Comparison of ENCODE assay signal across 8 cellular contexts in genomic region chr10:112140110-112140755, GRCh38. TPM values are rescaled to one million over a fixed set of nuclear protein-coding genes. Genes with fewer than 3 reads are reported as not detected.
DNase-seq lines count a peak whose midpoint lies in the region; ATAC-seq, FAIRE-seq and TF ChIP-seq lines count a peak whose summit lies in the region.

No MANE protein-coding gene starts in this region.

- POLR2A ChIA-PET in GM12878 (lab: Charles Lee) = no interaction called here

- RAD21 ChIA-PET in GM12878 (lab: Charles Lee; ENCODE audit: unreplicated experiment) = interaction anchor here (1.7 to 2.2 kb wide), 2 partner anchors 332 to 384 kb away, joined by 4 to 5 read pairs; no protein-coding TSS in a partner anchor

- FAIRE-seq in GM12878 (lab: Jason Lieb, UNC) = peak; percentile 92

- intact Hi-C loops in GM12878 (cut with micrococcal nuclease; ENCODE audit: unreplicated experiment) = no loop called here

- H3K27ac ChIP-seq in 22Rv1 = no peak overlapping the region
- H3K27ac ChIP-seq in GM12878 (ENCODE audit: control insufficient read depth, insufficient read depth) = no peak overlapping the region

- TF ChIP-seq EP300 in GM12878 (IDR thresholded peaks at IDR 0.05; ENCODE audit: borderline replicate concordance in 1 of 2, control insufficient read depth in 1 of 2, low read depth in 2 of 2, low read length in 2 of 2) = no peak

- ATAC-seq in HG02798 (IDR thresholded peaks at IDR 0.05; ENCODE audit: poor library complexity, unreplicated experiment) (peak; percentile 98), GM12878 (peak; percentile 99)

- H3K9ac ChIP-seq in GM12878 (ENCODE audit: control insufficient read depth, insufficient read depth, low read length) = no peak overlapping the region

- CTCF ChIA-PET in GM12878 (lab: Yijun Ruan, JAX) = interaction anchor here (0.7 to 5.1 kb wide), 11 partner anchors 9 to 541 kb away, joined by 3 to 37 read pairs (median 4); partner anchors contain the start of gene GPAM

- in situ Hi-C loops in GM13976 (cut with MboI; ENCODE audit: low sequenced_read_pairs, unreplicated experiment) (loop anchor here (25.0 kb wide), 1 partner anchor 172 kb away; no protein-coding TSS in a partner anchor), GM12878 (cut with MboI) (loop anchor here (25.0 kb wide), 2 partner anchors 1528 to 1828 kb away; partner anchors contain the start of gene SMNDC1)

- no peaks in the 10 kb centered on the region for H4K20me1 ChIP-seq in GM12878 (ENCODE audit: control insufficient read depth, insufficient read depth)

- no peaks in the 10 kb centered on the region for H3K27me3 ChIP-seq in GM12878 (replicated peaks in 1 of 2; ENCODE audit: control insufficient read depth in 2 of 2, insufficient read depth in 2 of 2, low read length in 1 of 2)

- TF ChIP-seq RAD21 in GM12878 (IDR thresholded peaks at IDR 0.05; ENCODE audit: insufficient read depth, low read depth, low read length) = peak; percentile 68

- SMC1A ChIA-PET in GM12878 (lab: Charles Lee; ENCODE audit: uncharacterized antibody, unreplicated experiment) = no interaction called here

- H3K79me2 ChIP-seq in GM12878 (ENCODE audit: control insufficient read depth, insufficient read depth, low read length) = no peaks in the 10 kb centered on the region

- BruUV-seq in GM12878 (replicated peaks; lab: Mats Ljungman, UMichigan) = no TSS peak

- peak; percentile 93 for TF ChIP-seq CTCF in 22Rv1 (IDR thresholded peaks at IDR 0.05)
- peak; percentile 88 for TF ChIP-seq CTCF in GM13976 (IDR thresholded peaks at IDR 0.05; ENCODE audit: borderline replicate concordance, control extremely low read depth, extremely low read depth, insufficient read depth, missing control alignments)
- peak; percentile 92 to 97 (median 96); a peak in 5 of 6 replicates for TF ChIP-seq CTCF in GM12878 (IDR thresholded peaks at IDR 0.05 in 2 of 3, conservative IDR thresholded peaks at IDR 0.05 in 1 of 3; ENCODE audit: control insufficient read depth in 2 of 3, extremely low read depth in 1 of 3, insufficient read depth in 1 of 3, low read depth in 3 of 3, low read length in 3 of 3)

- no peaks in the 10 kb centered on the region for H3K4me1 ChIP-seq in GM12878 (ENCODE audit: control insufficient read depth, insufficient read depth, low read length)

- no peaks in the 10 kb centered on the region for H3K36me3 ChIP-seq in GM12878 (ENCODE audit: control insufficient read depth in 2 of 2, insufficient read depth in 2 of 2, low read length in 1 of 2)

- no peak overlapping the region for H2AFZ ChIP-seq in GM12878 (ENCODE audit: control insufficient read depth, low read depth, low read length)

- H3K4me2 ChIP-seq in GM12878 (ENCODE audit: control insufficient read depth, insufficient read depth) = no peak overlapping the region

- DNase-seq in GM13976 (ENCODE audit: low spot score) (peak; percentile 79), NCI-H1105 (lab: John Stamatoyannopoulos, UW) (peak; percentile 56), T-helper 9 cell (peak; percentile 46), GM12878 (ENCODE audit: low read depth, low spot score) (peak; percentile 8), iPS-NIHi7 (ENCODE audit: extremely low spot score) (peak; percentile 94)
- DNase-seq in stimulated activated CD4-positive, alpha-beta T cell treated with anti-CD3 and anti-CD28 coated beads, Interleukin-1b, Interleukin-23, amount 100 ng/mL, for 24 hours (ENCODE audit: low read depth in 4 of 4, low spot score in 1 of 4) = peak; percentile 39 to 59 (median 50)

- WGBS in GM12878 (ENCODE audit: insufficient coverage, insufficient replicate concordance, low lambda C conversion rate, missing lambda C conversion rate) = 12% methylated on average over 10 of the region's 10 CpGs

- H3K9me3 ChIP-seq in GM12878 (replicated peaks; ENCODE audit: control insufficient read depth, insufficient read depth, low read length) = no peaks in the 10 kb centered on the region

- TF ChIP-seq POLR2A in GM12878 (IDR thresholded peaks at IDR 0.05; ENCODE audit: low read depth, low read length) = no peak

- no peak overlapping the region for H3K4me3 ChIP-seq in GM12878

TF ChIP-seq in GM12878, 131 proteins besides CTCF, POLR2A, EP300 and RAD21:
- TF ChIP-seq ETV6 (conservative IDR thresholded peaks at IDR 0.05 in 1 of 2, IDR thresholded peaks at IDR 0.05 in 1 of 2; ENCODE audit: borderline replicate concordance in 1 of 2, low read depth in 1 of 2) (no peak), SKIL (IDR thresholded peaks at IDR 0.05; ENCODE audit: low read depth, poor library complexity, severe bottlenecking) (no peak), SMC3 (IDR thresholded peaks at IDR 0.05; ENCODE audit: borderline replicate concordance, low read length) (peak; percentile 67; the same call in 1 of the 2 replicates), RUNX3 (IDR thresholded peaks at IDR 0.05; ENCODE audit: low read length) (peak; percentile 42; the same call in 1 of the 2 replicates), EGR1 (IDR thresholded peaks at IDR 0.05; ENCODE audit: borderline replicate concordance in 1 of 2, low read depth in 2 of 2, low read length in 2 of 2) (no peak)
TF ChIP-seq in GM12878: peak in this region for 2.

RNA-seq across cellular contexts. Expression of gene GPAM, which starts 43.3 kb away (rescaled TPM):
- 18.6 TPM in 2 replicates for total RNA-seq in GM12878 (2013; cell fraction: nucleolus; rRNA removed)
- total RNA-seq in GM12878 (2014; rRNA removed) (8.2 and 8.8 TPM in 2 replicates), GM12878 (2014; rRNA removed; fragmentation: Illumina TruSeq; extraction: Trizol) (8.8 and 9.4 TPM in 2 replicates), GM12878 (2021) (9.2 and 9.5 TPM in 2 replicates)
- polyA plus RNA-seq in GM12878 (2011; ENCODE audit: low read depth) = 2.2 TPM
- polyA plus RNA-seq in GM12878 (2011; rRNA removed) (8.6 and 10.7 TPM in 2 replicates), GM12878 (2014; fragmentation: Illumina TruSeq; extraction: Trizol) (8.2 and 9.2 TPM in 2 replicates), GM12878 (2014; fragmentation: Nextera tagmentation; extraction: Ambion mirVana) (1 to 10 TPM; 3.3 to 5.7 TPM), GM12878 (2014; rRNA removed) (4.6 and 5.0 TPM in 2 replicates), GM12878 (2016; fragmentation: Nextera tagmentation; extraction: Ambion mirVana) (1 to 10 TPM; 6.3 to 6.6 TPM)
- polyA plus RNA-seq in GM12878 (2011; cell fraction: cytosol; rRNA removed) = 3.8 and 3.9 TPM in 2 replicates
- 11.8 and 13.2 TPM in 2 replicates for polyA plus RNA-seq in GM12878 (2011; cell fraction: nucleus; rRNA removed)
- 2.6 and 2.9 TPM in 2 replicates for polyA plus RNA-seq in GM12878 (2012)
- 11.2 and 12.9 TPM in 2 replicates for polyA minus RNA-seq in GM12878 (2011; rRNA and poly(A)+ RNA removed)
- polyA minus RNA-seq in GM12878 (2011; cell fraction: cytosol; rRNA and poly(A)+ RNA removed) = 2.5 and 3.4 TPM in 2 replicates
- 12.1 and 14.6 TPM in 2 replicates for polyA minus RNA-seq in GM12878 (2011; cell fraction: nucleus; rRNA and poly(A)+ RNA removed)

Comparison
In these comparisons a context has a peak if more than half of its experiments do, and no peak if none do; other contexts are left out.
1. DNase-seq: peak in every context shown above with its lines; median percentile 94 in iPS-NIHi7; 79 in GM13976; 56 in NCI-H1105; 50 in stimulated activated CD4-positive, alpha-beta T cell treated with anti-CD3 and anti-CD28 coated beads, Interleukin-1b, Interleukin-23, amount 100 ng/mL, for 24 hours; 46 in T-helper 9 cell; 8 in GM12878.